Comparison of ENCODE assay signal across 21 cellular contexts in the genomic region with DNA sequence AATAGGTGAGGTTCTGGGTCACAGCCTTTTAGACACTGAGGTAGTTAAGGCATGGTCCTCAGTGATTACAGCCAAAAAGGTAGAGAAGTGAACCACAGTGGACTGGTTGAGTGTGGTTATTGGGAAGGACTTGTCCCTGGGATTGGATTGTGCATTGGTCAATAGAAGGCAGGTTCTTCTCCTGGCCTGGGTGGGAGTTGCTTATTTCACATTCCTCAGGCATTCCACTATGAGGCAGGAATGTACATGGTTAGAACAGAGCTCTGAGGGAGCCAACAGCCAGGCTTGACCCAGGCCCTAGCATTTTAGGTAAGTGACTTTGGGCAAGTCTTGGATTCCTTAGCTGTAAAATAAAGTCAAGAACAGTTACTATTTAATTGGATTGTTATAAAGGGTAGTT.
A peak's percentile ranks its signal among the peaks of the same experiment; 100 is the strongest.
DNase-seq lines count a peak whose midpoint lies in the region; ATAC-seq and TF ChIP-seq lines count a peak whose summit lies in the region.
"Had no signal": no experiment of that assay in that cellular context is flagged by ENCODE, and none has a peak within 500 bp of the region (broad histone marks: within the 10 kb centered on the region; RNA-seq: fewer than 3 reads in every experiment).

No MANE protein-coding gene starts in this region.

- H3K9me3 ChIP-seq in lower lobe of right lung, result no peaks in the 10 kb centered on the region
- H3K9me3 ChIP-seq: A549, pancreas, vagina had no signal

- H3K27me3 ChIP-seq in lower lobe of right lung (ENCODE audit: low read depth), result no peaks in the 10 kb centered on the region
- H3K27me3 ChIP-seq: pancreas, vagina had no signal

- no peaks in the 10 kb centered on the region for H3K36me3 ChIP-seq in lower lobe of right lung
- H3K36me3 ChIP-seq: pancreas, vagina had no signal

- no peaks in the 10 kb centered on the region for H3K4me1 ChIP-seq in lower lobe of right lung
- H3K4me1 ChIP-seq: A549, pancreas had no signal

- no peak overlapping the region for H3K27ac ChIP-seq in lower lobe of right lung
- H3K27ac ChIP-seq: A549, pancreas, SK-N-MC, vagina had no signal

- DNase-seq in AG10803 (ENCODE audit: low read depth), result peak; percentile 8
- DNase-seq in HuH-7 (ENCODE audit: low spot score), result peak; percentile 19
- peak; percentile 24 for DNase-seq in choroid plexus epithelial cell (ENCODE audit: low read depth)
- DNase-seq in kidney tubule cell (ENCODE audit: low spot score), result peak; percentile 63
- DNase-seq in lower lobe of right lung, result no peak
- DNase-seq in AG08396 (ENCODE audit: low spot score), result no peak
- DNase-seq in superior temporal gyrus (ENCODE audit: extremely low spot score), result no peak
- DNase-seq in stimulated activated CD4-positive, alpha-beta T cell treated with anti-CD3 and anti-CD28 coated beads, Interleukin-1b, Interleukin-23, amount 100 ng/mL, for 48 hours, result no peak
- DNase-seq: caudate nucleus, DMS153, IMR-90, NCI-H1694 treated with DMSO at 0.1 percent for 48 hours, NCI-H82, pancreas, T-helper 9 cell had no signal

- H3K4me3 ChIP-seq in AG10803 (ENCODE audit: low read length) (no peak overlapping the region), choroid plexus epithelial cell (ENCODE audit: low read depth, low read length) (no peak overlapping the region), lower lobe of right lung (no peak overlapping the region)
- H3K4me3 ChIP-seq: A549, lung, pancreas, SK-N-MC, vagina had no signal

- TF ChIP-seq CTCF in AG10803 (conservative IDR thresholded peaks at IDR 0.05; ENCODE audit: low read length) (no peak), choroid plexus epithelial cell (conservative IDR thresholded peaks at IDR 0.05; ENCODE audit: low read depth, low read length) (no peak), lower lobe of right lung (IDR thresholded peaks at IDR 0.05) (no peak)

- no peak for ATAC-seq in lower lobe of right lung
- ATAC-seq: A549, esophagus mucosa, Panc1, pancreas had no signal

- intact Hi-C loops in lower lobe of right lung (cut with DNase I), result no loop called here

Comparison
In these comparisons a context has a peak if more than half of its experiments do, and no peak if none do; other contexts are left out.
1. DNase-seq: peak in AG10803 (single experiment), HuH-7 (single experiment), choroid plexus epithelial cell (single experiment) and kidney tubule cell (single experiment); none in lower lobe of right lung (single experiment), AG08396 (single experiment), superior temporal gyrus (single experiment) and stimulated activated CD4-positive, alpha-beta T cell treated with anti-CD3 and anti-CD28 coated beads, Interleukin-1b, Interleukin-23, amount 100 ng/mL, for 48 hours (single experiment).